17 cellular contexts compared by ENCODE assay signal in the genomic region with DNA sequence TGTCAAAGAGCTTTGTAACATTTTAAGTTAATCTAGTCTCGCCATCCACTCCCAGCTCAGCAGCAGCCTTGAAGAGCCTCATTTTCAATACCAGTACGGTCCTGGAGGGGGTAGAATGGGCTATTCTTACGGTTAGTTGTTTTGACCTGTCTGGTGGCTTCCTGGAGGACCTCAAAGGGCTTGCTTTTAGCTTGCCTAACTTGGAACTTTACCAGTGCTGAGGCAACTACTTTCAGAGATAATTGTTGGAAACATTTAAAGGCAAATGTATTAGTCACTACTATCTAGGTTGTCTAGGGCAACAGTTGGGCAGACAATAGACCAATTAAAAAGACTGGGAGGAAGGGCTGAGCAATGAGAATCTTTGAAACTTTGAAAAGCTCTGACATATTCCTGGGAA. TPM values are rescaled to one million over a fixed set of nuclear protein-coding genes. Genes with fewer than 3 reads are reported as not detected.
DNase-seq lines count a peak whose midpoint lies in the region; ATAC-seq and TF ChIP-seq lines count a peak whose summit lies in the region.
"Had no signal": no experiment of that assay in that cellular context is flagged by ENCODE, and none has a peak within 500 bp of the region (broad histone marks: within the 10 kb centered on the region; RNA-seq: fewer than 3 reads in every experiment).

No MANE protein-coding gene starts in this region.

- H3K4me3 ChIP-seq in IMR-90 (ENCODE audit: insufficient read depth, low read depth, low read length) (no peak overlapping the region), brain microvascular endothelial cell (ENCODE audit: low read depth, low read length) (no peak overlapping the region), gastrocnemius medialis (no peak overlapping the region)
- H3K4me3 ChIP-seq: pancreas had no signal

- H3K36me3 ChIP-seq in IMR-90 (ENCODE audit: control insufficient read depth, insufficient read depth, low read length): no peaks in the 10 kb centered on the region
- H3K36me3 ChIP-seq in brain microvascular endothelial cell (replicated peaks): no peaks in the 10 kb centered on the region
- H3K36me3 ChIP-seq in gastrocnemius medialis: no peaks in the 10 kb centered on the region
- H3K36me3 ChIP-seq: pancreas had no signal

- no peak overlapping the region for H2AFZ ChIP-seq in IMR-90 (replicated peaks; ENCODE audit: low read length, poor library complexity)

- H3K9me1 ChIP-seq in IMR-90 (ENCODE audit: insufficient read depth, low read length): no peaks in the 10 kb centered on the region

- intact Hi-C loops in IMR-90 (cut with micrococcal nuclease): no loop called here
- intact Hi-C loops in gastrocnemius medialis (cut with DNase I; ENCODE audit: low total_unique reads): no loop called here

- no peaks in the 10 kb centered on the region for H3K4me1 Mint-ChIP-seq in activated CD4-positive, alpha-beta T cell treated with anti-CD3 and anti-CD28 coated beads, Interleukin-2, amount 10 ng/mL, durations not matched to agents 7 days and 5 days
- H3K4me1 Mint-ChIP-seq: IgD-negative memory B cell had no signal

- H3K9me3 ChIP-seq in IMR-90 (ENCODE audit: control insufficient read depth, insufficient read depth, low read length) (peaks cover 6% of the 10 kb centered on the region; the same call in 1 of the 2 replicates), gastrocnemius medialis (no peaks in the 10 kb centered on the region)
- H3K9me3 ChIP-seq: Caco-2, pancreas had no signal

- no peak overlapping the region for H2AK5ac ChIP-seq in IMR-90 (ENCODE audit: low read depth, low read length)

- H3K4me1 ChIP-seq in IMR-90 (ENCODE audit: control insufficient read depth, insufficient read depth, low read length) (no peaks in the 10 kb centered on the region), gastrocnemius medialis (no peaks in the 10 kb centered on the region)
- H3K4me1 ChIP-seq: Caco-2, pancreas had no signal

- no peak overlapping the region for H2BK120ac ChIP-seq in IMR-90 (ENCODE audit: low read depth, low read length)

- TF ChIP-seq RAD21 in IMR-90 (IDR thresholded peaks at IDR 0.05; ENCODE audit: low read length): no peak

- H3K27me3 Mint-ChIP-seq in activated CD4-positive, alpha-beta T cell treated with anti-CD3 and anti-CD28 coated beads, Interleukin-2, amount 10 ng/mL, durations not matched to agents 7 days and 5 days: peaks cover 7% of the 10 kb centered on the region

- no peak overlapping the region for H3K4ac ChIP-seq in IMR-90 (ENCODE audit: low read depth, low read length)

- no peak overlapping the region for H3K23ac ChIP-seq in IMR-90 (ENCODE audit: low read depth, low read length)

- H3K79me1 ChIP-seq in IMR-90 (ENCODE audit: low read depth in 1 of 2, low read length in 2 of 2): no peaks in the 10 kb centered on the region

- H2BK5ac ChIP-seq in IMR-90 (ENCODE audit: low read depth, low read length, poor library complexity, severe bottlenecking): no peak overlapping the region

- H3K27me3 ChIP-seq in IMR-90 (ENCODE audit: control insufficient read depth, insufficient read depth, low read length) (no peaks in the 10 kb centered on the region), brain microvascular endothelial cell (replicated peaks) (no peaks in the 10 kb centered on the region), gastrocnemius medialis (no peaks in the 10 kb centered on the region)
- H3K27me3 ChIP-seq: pancreas had no signal

- TF ChIP-seq POLR2A in IMR-90 (IDR thresholded peaks at IDR 0.05; ENCODE audit: low read depth, low read length) (no peak), gastrocnemius medialis (IDR thresholded peaks at IDR 0.05) (no peak)

- no peak overlapping the region for H3K9ac ChIP-seq in IMR-90 (ENCODE audit: low read depth, low read length)

- no peak overlapping the region for H3K18ac ChIP-seq in IMR-90 (ENCODE audit: low read depth, low read length)

- H4K91ac ChIP-seq in IMR-90 (ENCODE audit: insufficient read depth, low read depth, low read length): no peak overlapping the region

- peak; percentile 50 for DNase-seq in EH (ENCODE audit: low read depth)
- DNase-seq in IMR-90: peak; percentile 24
- peak; percentile 12 for DNase-seq in brain microvascular endothelial cell
- DNase-seq in iPS-NIHi7 (ENCODE audit: extremely low spot score): peak; percentile 15
- DNase-seq in gastrocnemius medialis: no peak
- no peak for DNase-seq in GM13977 (ENCODE audit: low spot score)
- DNase-seq in activated CD4-positive, alpha-beta T cell treated with anti-CD3 and anti-CD28 coated beads, Interleukin-2, amount 10 ng/mL, durations not matched to agents 7 days and 5 days: no peak
- DNase-seq: activated effector memory CD4-positive, alpha-beta T cell treated with anti-CD3 and anti-CD28 coated beads, Interleukin-2, amount 50 U/mL, for 16 hours; amniotic stem cell; Caco-2; erythroblast; pancreas; SHP77; stimulated activated CD4-positive, alpha-beta T cell treated with anti-CD3 and anti-CD28 coated beads, Interleukin-4, amount 100 ng/mL, for 1 hour had no signal

- no peak for TF ChIP-seq CTCF in IMR-90 (conservative IDR thresholded peaks at IDR 0.05; ENCODE audit: low read depth, low read length)
- TF ChIP-seq CTCF in brain microvascular endothelial cell (IDR thresholded peaks at IDR 0.05; ENCODE audit: low read depth, low read length, missing control alignments): no peak
- no peak for TF ChIP-seq CTCF in gastrocnemius medialis (IDR thresholded peaks at IDR 0.05 in 4 of 5, conservative IDR thresholded peaks at IDR 0.05 in 1 of 5)
- no peak for TF ChIP-seq CTCF in GM13977 (IDR thresholded peaks at IDR 0.05; ENCODE audit: extremely low read depth, insufficient read depth, missing control alignments)

- H4K5ac ChIP-seq in IMR-90 (ENCODE audit: low read depth, low read length): no peak overlapping the region

- BruUV-seq in IMR-90 (replicated peaks; lab: Mats Ljungman, UMichigan): no TSS peak

- H3K56ac ChIP-seq in IMR-90 (ENCODE audit: extremely low read depth, insufficient read depth, low read length): no peak overlapping the region

- H4K8ac ChIP-seq in IMR-90 (ENCODE audit: low read depth in 2 of 2, low read length in 2 of 2): no peak overlapping the region

- H3K27ac ChIP-seq in IMR-90 (ENCODE audit: insufficient read depth, low read length): no peak overlapping the region
- H3K27ac ChIP-seq in brain microvascular endothelial cell: no peak overlapping the region
- no peak overlapping the region for H3K27ac ChIP-seq in gastrocnemius medialis
- H3K27ac ChIP-seq: pancreas had no signal

- POLR2A ChIA-PET in IMR-90 (lab: Charles Lee; ENCODE audit: unreplicated experiment): no interaction called here
- POLR2A ChIA-PET in activated CD4-positive, alpha-beta T cell treated with anti-CD3 and anti-CD28 coated beads, Interleukin-2, amount 10 ng/mL, durations not matched to agents 7 days and 5 days (lab: Charles Lee): no interaction called here

- in situ Hi-C loops in IMR-90 (cut with MboI; ENCODE audit: low sequenced_read_pairs) (no loop called here), brain microvascular endothelial cell (cut with HindIII; ENCODE audit: low pct_ligation_motif_present, low sequenced_read_pairs) (no loop called here), gastrocnemius medialis (cut with MboI; ENCODE audit: low sequenced_read_pairs in 4 of 4) (loop anchor here (25.0 kb wide), 4 partner anchors 169 to 819 kb away; no protein-coding TSS in a partner anchor), GM13977 (cut with MboI; ENCODE audit: low pct_unique_long_range_greater_than_20kb, low sequenced_read_pairs, unreplicated experiment) (loop anchor here (10.0 kb wide), 1 partner anchor 492 kb away; no protein-coding TSS in a partner anchor)

- no peak overlapping the region for H2BK15ac ChIP-seq in IMR-90 (ENCODE audit: low read depth, low read length)

- no peaks in the 10 kb centered on the region for H3K36me3 Mint-ChIP-seq in activated CD4-positive, alpha-beta T cell treated with anti-CD3 and anti-CD28 coated beads, Interleukin-2, amount 10 ng/mL, durations not matched to agents 7 days and 5 days (ENCODE audit: low read depth)

- no CpG with 5 or more reads among the region's 3 CpGs for WGBS in IMR-90 (ENCODE audit: extremely low coverage in 2 of 2, insufficient read length in 1 of 2), 2 experiments

- CTCF ChIA-PET in IMR-90 (lab: Yijun Ruan, JAX): interaction anchor here (1.1 kb wide), 1 partner anchor 50 kb away, joined by 6 read pairs; no protein-coding TSS in a partner anchor
- CTCF ChIA-PET in activated CD4-positive, alpha-beta T cell treated with anti-CD3 and anti-CD28 coated beads, Interleukin-2, amount 10 ng/mL, durations not matched to agents 7 days and 5 days (lab: Charles Lee): no interaction called here

- dilution Hi-C loops in IMR-90 (cut with HindIII; ENCODE audit: low sequenced_read_pairs, unreplicated experiment): no loop called here

- no peak overlapping the region for H3K4me3 Mint-ChIP-seq in activated CD4-positive, alpha-beta T cell treated with anti-CD3 and anti-CD28 coated beads, Interleukin-2, amount 10 ng/mL, durations not matched to agents 7 days and 5 days
- H3K4me3 Mint-ChIP-seq: IgD-negative memory B cell; T-helper 1 cell treated with Interleukin-12 subunit alpha and Interleukin-12 subunit beta and Interleukin-4 antibody, amounts not matched to agents 30 μg/mL and 1 μg/mL, for 36 hours had no signal

- H3K4me2 ChIP-seq in IMR-90 (ENCODE audit: low read depth, low read length): no peak overlapping the region

- no peak overlapping the region for H3K27ac Mint-ChIP-seq in activated CD4-positive, alpha-beta T cell treated with anti-CD3 and anti-CD28 coated beads, Interleukin-2, amount 10 ng/mL, durations not matched to agents 7 days and 5 days
- H3K27ac Mint-ChIP-seq: IgD-negative memory B cell; T-helper 1 cell treated with Interleukin-12 subunit alpha and Interleukin-12 subunit beta and Interleukin-4 antibody, amounts not matched to agents 30 μg/mL and 1 μg/mL, for 36 hours had no signal

- no peak for ATAC-seq in IMR-90 (ENCODE audit: low read depth)
- ATAC-seq in gastrocnemius medialis: no peak
- no peak for ATAC-seq in GM18868 (IDR thresholded peaks at IDR 0.05; ENCODE audit: unreplicated experiment)

- no peaks in the 10 kb centered on the region for H4K20me1 ChIP-seq in IMR-90 (ENCODE audit: insufficient read depth, low read length)

- H2AK9ac ChIP-seq in IMR-90 (replicated peaks; ENCODE audit: low read depth, low read length, poor library complexity): no peak overlapping the region

- H2BK20ac ChIP-seq in IMR-90 (ENCODE audit: low read depth, low read length): no peak overlapping the region

- H3K9me3 Mint-ChIP-seq in activated CD4-positive, alpha-beta T cell treated with anti-CD3 and anti-CD28 coated beads, Interleukin-2, amount 10 ng/mL, durations not matched to agents 7 days and 5 days: peaks cover 3% of the 10 kb centered on the region

- no peak overlapping the region for H3K14ac ChIP-seq in IMR-90 (replicated peaks; ENCODE audit: low read depth, low read length)

TF ChIP-seq in IMR-90, 13 proteins besides CTCF, POLR2A, EP300 and RAD21 (continues in another document):
- TF ChIP-seq CEBPB (IDR thresholded peaks at IDR 0.05; ENCODE audit: low read depth, low read length): no peak

RNA-seq across cellular contexts. Expression of a gene that starts 56.0 kb away (rescaled TPM):
- total RNA-seq in IMR-90 (2012; rRNA removed) (8.1 and 13.3 TPM in 2 replicates), gastrocnemius medialis (10 to 100 TPM in 2 of 4 donors, 1 to 10 TPM in 2; 8.2 to 22.9 (median 12.3) TPM)
- polyA plus RNA-seq in IMR-90 (2012; rRNA removed): 4.2 and 5.7 TPM in 2 replicates
- 1.4 and 1.5 TPM in 2 replicates for polyA plus RNA-seq in IMR-90 (2012; cell fraction: cytosol; rRNA removed)
- 3.4 and 23.3 TPM in 2 replicates for polyA plus RNA-seq in IMR-90 (2012; cell fraction: nucleus; rRNA removed; ENCODE audit: low replicate concordance)
- 1 to 10 TPM; 4.1 to 4.2 TPM for total RNA-seq in activated CD4-positive, alpha-beta T cell treated with anti-CD3 and anti-CD28 coated beads, Interleukin-2, amount 10 ng/mL, durations not matched to agents 7 days and 5 days
- polyA plus RNA-seq: IgD-negative memory B cell had no signal

Comparison
In these comparisons a context has a peak if more than half of its experiments do, and no peak if none do; other contexts are left out.
1. DNase-seq: peak in EH (single experiment), IMR-90 (single experiment), brain microvascular endothelial cell (single experiment) and iPS-NIHi7 (single experiment); none in gastrocnemius medialis (0 of 2), GM13977 (single experiment) and activated CD4-positive, alpha-beta T cell treated with anti-CD3 and anti-CD28 coated beads, Interleukin-2, amount 10 ng/mL, durations not matched to agents 7 days and 5 days (single experiment).
2. in situ Hi-C loops: an anchor here in gastrocnemius medialis (25.0 kb wide) and GM13977 (10.0 kb wide); none called in IMR-90 and brain microvascular endothelial cell.